Comparison of ENCODE assay signal across 6 cellular contexts in the genomic region with DNA sequence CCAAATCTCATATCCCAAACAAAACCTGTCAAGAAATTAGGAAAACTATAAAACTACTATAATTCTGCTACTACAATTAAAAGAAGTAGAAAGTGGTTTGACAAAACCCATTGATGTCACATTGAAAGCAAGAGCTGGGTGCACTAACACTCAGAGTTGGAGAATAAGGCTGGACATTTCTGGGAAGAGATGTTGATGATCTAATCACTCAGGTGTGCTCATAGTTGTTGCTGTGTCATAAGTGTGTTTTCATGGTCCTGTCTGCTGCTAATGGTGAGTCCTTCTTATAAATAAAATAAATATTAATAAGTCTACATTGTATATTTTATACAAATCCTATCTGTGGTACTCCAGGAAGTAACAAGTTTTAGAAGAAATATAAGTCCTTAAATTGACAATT.
"Had no signal": no experiment of that assay in that cellular context is flagged by ENCODE, and none has a peak within 500 bp of the region (broad histone marks: within the 10 kb centered on the region; RNA-seq: fewer than 3 reads in every experiment).

No MANE protein-coding gene starts in this region.

- H3K4me3 ChIP-seq: GM23248, HAP-1 had no signal

- H3K36me3 ChIP-seq: HAP-1 had no signal

- FAIRE-seq: HepG2 had no signal

- DNase-seq: GM23248, GOT3, H7, HFFc6 had no signal
